ENCODE assay signal across 8 cellular contexts in genomic region chr17:35578929-35579448, GRCh38. TPM values are rescaled to one million over a fixed set of nuclear protein-coding genes. Genes with fewer than 3 reads are reported as not detected.
A peak's percentile ranks its signal among the peaks of the same experiment; 100 is the strongest.
DNase-seq lines count a peak whose midpoint lies in the region; FAIRE-seq and TF ChIP-seq lines count a peak whose summit lies in the region.

No MANE protein-coding gene starts in this region.

- peaks cover 0 to 29% of the 10 kb centered on the region in 2 donors for H3K36me3 Mint-ChIP-seq in CD4-positive, alpha-beta memory T cell

- H3K27ac ChIP-seq in CD4-positive, alpha-beta memory T cell (ENCODE audit: low read depth, low read length), result peak overlapping the region; percentile 89
- H3K27ac ChIP-seq in H1 (ENCODE audit: low read depth, low read length) (peak overlapping the region; percentile 58), neuronal stem cell (replicated peaks; ENCODE audit: low read length) (peak overlapping the region; percentile 73)

- H3K56ac ChIP-seq in H1 (replicated peaks; ENCODE audit: insufficient read length, low read depth, low read length), result peak overlapping the region; percentile 52

- H3K4me3 ChIP-seq in CD4-positive, alpha-beta memory T cell (ENCODE audit: low read length in 2 of 2), result peak overlapping the region; percentile 81 to 90
- H3K4me3 ChIP-seq in NT2/D1 (ENCODE audit: insufficient read length, low read depth) (peak overlapping the region; percentile 92), H1 (ENCODE audit: extremely low read depth in 1 of 4, insufficient read depth in 2 of 4, low read depth in 3 of 4, low read length in 4 of 4) (peak overlapping the region; percentile 81 to 85 (median 84)), neuronal stem cell (ENCODE audit: low read length in 2 of 2) (peak overlapping the region; percentile 69 to 97)

- H3K27me3 Mint-ChIP-seq in CD4-positive, alpha-beta memory T cell, result no peaks in the 10 kb centered on the region

- peak overlapping the region; percentile 92 to 94 for H3K4me2 ChIP-seq in H1 (ENCODE audit: insufficient read depth in 1 of 2, low read depth in 2 of 2, low read length in 2 of 2)
- H3K4me2 ChIP-seq in neuronal stem cell (ENCODE audit: insufficient read depth, low read length, poor library complexity, severe bottlenecking), result peak overlapping the region; percentile 39

- H2AFZ ChIP-seq in H1 (ENCODE audit: low read length), result peak overlapping the region; percentile 27
- H2AFZ ChIP-seq in neuronal stem cell (ENCODE audit: low read length), result peak overlapping the region; percentile 88

- peaks cover 24% of the 10 kb centered on the region for H3K4me1 ChIP-seq in CD4-positive, alpha-beta memory T cell (ENCODE audit: insufficient read depth, low read length)
- H3K4me1 ChIP-seq in NT2/D1 (ENCODE audit: insufficient read depth, insufficient read length) (no peaks in the 10 kb centered on the region), H1 (replicated peaks in 1 of 4; ENCODE audit: control insufficient read depth in 3 of 4, insufficient read depth in 4 of 4, low read length in 3 of 4) (peaks cover 0 to 2% (median under 1%) of the 10 kb centered on the region in 4 experiments; a peak in 1 of 7 replicates), neuronal stem cell (ENCODE audit: control insufficient read depth in 2 of 2, insufficient read depth in 1 of 2, low read depth in 1 of 2, low read length in 2 of 2) (peaks cover 2 to 5% of the 10 kb centered on the region in 2 donors)

- TF ChIP-seq EP300 in H1 (IDR thresholded peaks at IDR 0.05; ENCODE audit: borderline replicate concordance in 1 of 2, low read depth in 2 of 2, low read length in 2 of 2), result no peak

- no peak for TF ChIP-seq CTCF in H1 (IDR thresholded peaks at IDR 0.05; ENCODE audit: control extremely low read depth in 1 of 3, insufficient read depth in 1 of 3, low read depth in 1 of 3, low read length in 3 of 3)

- POLR2A ChIA-PET in CD4-positive, alpha-beta memory T cell (lab: Charles Lee; ENCODE audit: partially characterized antibody), result interaction anchor here (0.6 to 5.6 kb wide), 28 partner anchors 9 to 598 kb away, joined by 3 to 130 read pairs (median 6); partner anchors contain the start of genes AP2B1, SLFN11, SLFN12 and SLFN12L
- POLR2A ChIA-PET in H1 (lab: Charles Lee; ENCODE audit: partially characterized antibody), result interaction anchor here (0.8 to 2.7 kb wide), 12 partner anchors 8 to 231 kb away, joined by 3 to 14 read pairs (median 4); partner anchors contain the start of gene AP2B1

- H3K9ac ChIP-seq in NT2/D1 (ENCODE audit: insufficient read length, low read depth), result peak overlapping the region; percentile 88
- peak overlapping the region; percentile 80 to 90 (median 82) for H3K9ac ChIP-seq in H1 (replicated peaks in 1 of 4; ENCODE audit: extremely low read depth in 1 of 4, low read depth in 3 of 4, low read length in 3 of 4)
- peak overlapping the region; percentile 80 for H3K9ac ChIP-seq in neuronal stem cell (ENCODE audit: low read depth, low read length, poor library complexity)

- H3K9me3 ChIP-seq in CD4-positive, alpha-beta memory T cell (ENCODE audit: control insufficient read depth in 1 of 2, low read length in 2 of 2), result no peaks in the 10 kb centered on the region
- H3K9me3 ChIP-seq in NT2/D1 (ENCODE audit: insufficient read depth, low read length) (no peaks in the 10 kb centered on the region), H1 (ENCODE audit: insufficient read depth in 2 of 2, low read depth in 1 of 2, low read length in 1 of 2) (no peaks in the 10 kb centered on the region), neuronal stem cell (replicated peaks in 1 of 2; ENCODE audit: control insufficient read depth in 2 of 2, insufficient read depth in 1 of 2, low read depth in 1 of 2, low read length in 2 of 2) (no peaks in the 10 kb centered on the region)

- no peak overlapping the region for H2AK5ac ChIP-seq in H1 (ENCODE audit: low read depth, low read length)
- no peak overlapping the region for H2AK5ac ChIP-seq in neuronal stem cell (ENCODE audit: low read depth, low read length)

- H2BK120ac ChIP-seq in H1 (replicated peaks; ENCODE audit: low read depth, low read length) (no peak overlapping the region), neuronal stem cell (ENCODE audit: low read depth, low read length) (no peak overlapping the region)

- FAIRE-seq in H1 (lab: Jason Lieb, UNC), result no peak

- TF ChIP-seq RAD21 in H1 (IDR thresholded peaks at IDR 0.05 in 1 of 2, conservative IDR thresholded peaks at IDR 0.05 in 1 of 2; ENCODE audit: low read depth in 2 of 2, low read length in 2 of 2), result no peak

- H4K91ac ChIP-seq in H1 (replicated peaks; ENCODE audit: insufficient read length, low read length) (no peak overlapping the region), neuronal stem cell (ENCODE audit: low read depth, low read length, poor library complexity) (no peak overlapping the region)

- 16% methylated on average over 12 of the region's 12 CpGs; no CpG with 5 or more reads in 1 of the 2 experiments for WGBS in H1 (ENCODE audit: extremely low coverage in 1 of 2, insufficient coverage in 1 of 2, insufficient read length in 1 of 2, insufficient replicate concordance in 2 of 2, low coverage in 1 of 2, low lambda C conversion rate in 2 of 2, missing lambda C conversion rate in 1 of 2), 2 experiments
- no CpG with 5 or more reads among the region's 12 CpGs for WGBS in neuronal stem cell (ENCODE audit: extremely low coverage in 2 of 2, insufficient read length in 2 of 2, insufficient replicate concordance in 1 of 2), 2 donors

- H2BK5ac ChIP-seq in H1 (ENCODE audit: low read depth, low read length), result peak overlapping the region; percentile 81; the same call in 1 of the 2 replicates
- H2BK5ac ChIP-seq in neuronal stem cell (ENCODE audit: low read length), result no peak overlapping the region

- no peaks in the 10 kb centered on the region for H3K27me3 ChIP-seq in CD4-positive, alpha-beta memory T cell (ENCODE audit: insufficient read depth, low read length)
- H3K27me3 ChIP-seq in NT2/D1 (ENCODE audit: insufficient read depth, insufficient read length), result no peaks in the 10 kb centered on the region
- H3K27me3 ChIP-seq in H1 (replicated peaks in 1 of 4; ENCODE audit: control insufficient read depth in 3 of 4, extremely low read depth in 1 of 4, insufficient read depth in 3 of 4, low read length in 3 of 4), result peaks cover 0 to 5% (median 0%) of the 10 kb centered on the region in 4 experiments; a peak in 2 of 7 replicates
- H3K27me3 ChIP-seq in neuronal stem cell (ENCODE audit: control insufficient read depth in 3 of 3, insufficient read depth in 3 of 3, low read depth in 1 of 3, low read length in 3 of 3), result no peaks in the 10 kb centered on the region

- DNase-seq in CD4-positive, alpha-beta memory T cell, result peak in 2 of 5 donors; percentile 10 to 11
- no peak for DNase-seq in NT2/D1 (ENCODE audit: low read depth, low spot score)
- no peak for DNase-seq in H1 (ENCODE audit: low read depth in 1 of 2, low spot score in 2 of 2)
- DNase-seq in neuronal stem cell (ENCODE audit: low spot score), result no peak
- DNase-seq in D341Med (ENCODE audit: low spot score), result no peak
- DNase-seq in HPDE6-E6E7 (ENCODE audit: extremely low spot score), result no peak
- no peak for DNase-seq in RPMI8226
- no peak for DNase-seq in NCI-H774 (lab: John Stamatoyannopoulos, UW)

- H3K79me1 ChIP-seq in H1 (ENCODE audit: low read depth, low read length) (no peaks in the 10 kb centered on the region), neuronal stem cell (ENCODE audit: low read depth, low read length) (peaks cover 2% of the 10 kb centered on the region)

- H3K14ac ChIP-seq in H1 (ENCODE audit: insufficient read length) (no peak overlapping the region), neuronal stem cell (ENCODE audit: low read length) (no peak overlapping the region)

- H4K20me1 ChIP-seq in H1 (replicated peaks in 1 of 2; ENCODE audit: control insufficient read depth in 1 of 2, insufficient read depth in 2 of 2, low read length in 2 of 2), result no peaks in the 10 kb centered on the region

- H4K8ac ChIP-seq in H1 (ENCODE audit: extremely low read depth, insufficient read depth, low read length) (peak overlapping the region; percentile 95; the same call in 1 of the 2 replicates), neuronal stem cell (ENCODE audit: low read depth, low read length) (no peak overlapping the region)

- peaks cover 8% of the 10 kb centered on the region for H3K23me2 ChIP-seq in H1 (ENCODE audit: low read depth, low read length)

- H3K79me2 ChIP-seq in H1 (ENCODE audit: control insufficient read depth in 1 of 2, insufficient read depth in 2 of 2, low read length in 2 of 2), result no peaks in the 10 kb centered on the region

- H4K5ac ChIP-seq in H1 (ENCODE audit: insufficient read length, low read depth, low read length), result peak overlapping the region; percentile 70

- H3K4me3 Mint-ChIP-seq in CD4-positive, alpha-beta memory T cell, result peak overlapping the region; percentile 95 to 99 (median 97)

- peak overlapping the region; percentile 97 to 100 (median 99) for H3K27ac Mint-ChIP-seq in CD4-positive, alpha-beta memory T cell

- H2BK15ac ChIP-seq in H1 (ENCODE audit: low read length), result no peak overlapping the region; the same call in 1 of the 2 replicates
- no peak overlapping the region for H2BK15ac ChIP-seq in neuronal stem cell (ENCODE audit: low read length)

- no peak overlapping the region for H2BK20ac ChIP-seq in H1 (ENCODE audit: low read length)

- no peak overlapping the region for H3K23ac ChIP-seq in H1 (ENCODE audit: insufficient read length)
- H3K23ac ChIP-seq in neuronal stem cell (ENCODE audit: low read depth, low read length, poor library complexity), result no peak overlapping the region

- no peak overlapping the region for H2BK12ac ChIP-seq in H1 (ENCODE audit: low read depth, low read length)
- H2BK12ac ChIP-seq in neuronal stem cell (ENCODE audit: low read length), result no peak overlapping the region

- H3K36me3 ChIP-seq in CD4-positive, alpha-beta memory T cell (ENCODE audit: insufficient read depth, low read length), result peaks cover 6% of the 10 kb centered on the region
- H3K36me3 ChIP-seq in NT2/D1 (ENCODE audit: insufficient read depth, insufficient read length, low read length) (peaks cover 15% of the 10 kb centered on the region), H1 (ENCODE audit: control insufficient read depth in 2 of 4, insufficient read depth in 4 of 4, low read length in 3 of 4) (peaks cover 0 to 16% (median 0%) of the 10 kb centered on the region in 4 experiments; a peak in 2 of 8 replicates), neuronal stem cell (replicated peaks in 1 of 2; ENCODE audit: control insufficient read depth in 2 of 2, insufficient read depth in 2 of 2, low read length in 2 of 2) (peaks cover 7 to 28% of the 10 kb centered on the region in 2 donors)

- peaks cover 6 to 34% (median 26%) of the 10 kb centered on the region in 4 donors for H3K4me1 Mint-ChIP-seq in CD4-positive, alpha-beta memory T cell

- TF ChIP-seq POLR2A in H1 (IDR thresholded peaks at IDR 0.05; ENCODE audit: control extremely low read depth in 1 of 2, low read depth in 2 of 2, low read length in 2 of 2), result no peak; a peak in 1 of 3 replicates

- H3K18ac ChIP-seq in H1 (ENCODE audit: extremely low read depth, low read length) (peak overlapping the region; percentile 27; the same call in 1 of the 2 replicates), neuronal stem cell (ENCODE audit: low read length) (peak overlapping the region; percentile 92)

- CTCF ChIA-PET in CD4-positive, alpha-beta memory T cell (lab: Charles Lee; ENCODE audit: partially characterized antibody), result interaction anchor here (0.7 to 2.4 kb wide), 16 partner anchors 10 to 435 kb away, joined by 3 to 10 read pairs (median 4); partner anchors contain the start of gene TAF15
- CTCF ChIA-PET in H1 (lab: Charles Lee; ENCODE audit: partially characterized antibody), result interaction anchor here (0.8 to 1.4 kb wide), 5 partner anchors 8 to 204 kb away, joined by 3 to 4 read pairs (median 3); partner anchors contain the start of gene AP2B1

- H3K4ac ChIP-seq in H1 (replicated peaks; ENCODE audit: insufficient read length, low read depth, low read length) (no peak overlapping the region), neuronal stem cell (ENCODE audit: low read length) (no peak overlapping the region)

- intact Hi-C loops in CD4-positive, alpha-beta memory T cell (cut with micrococcal nuclease), result loop anchor here (1.0 to 2.0 kb wide), 5 partner anchors 7 to 437 kb away; partner anchors contain the start of gene NLE1

- H3K9me3 Mint-ChIP-seq in CD4-positive, alpha-beta memory T cell, result no peaks in the 10 kb centered on the region

RNA-seq across cellular contexts. Expression of gene PEX12, which starts 0.6 kb away (rescaled TPM):
- total RNA-seq in CD4-positive, alpha-beta memory T cell, result 1 to 10 TPM; 8.2 to 8.5 TPM
- 1 to 10 TPM; 1.3 to 2.8 TPM for polyA plus RNA-seq in CD4-positive, alpha-beta memory T cell
- 2.5 and 3.0 TPM in 2 replicates for total RNA-seq in H1 (2021; fragmentation: NEBNext Ultra II Directional; extraction: Animal tissue kit (Norgen Biotek cat#: 25700))
- polyA plus RNA-seq in H1 (2011; rRNA removed), result 4.5 and 5.9 TPM in 2 replicates
- polyA plus RNA-seq in H1 (2011; cell fraction: cytosol; rRNA removed), result 3.6 TPM
- polyA plus RNA-seq in H1 (2011; cell fraction: nucleus; rRNA removed), result 3.5 TPM
- 3.0 to 4.1 TPM (median 3.5 TPM) in 4 replicates for polyA plus RNA-seq in H1 (2012, experiment 1 of 2)
- polyA plus RNA-seq in H1 (2012, experiment 2 of 2), result 0.37 TPM
- 3.4 TPM for polyA plus RNA-seq in H1 (2013, experiment 1 of 2)
- polyA plus RNA-seq in H1 (2013, experiment 2 of 2), result 3.9 TPM
- 4.6 and 6.0 TPM in 2 replicates for polyA minus RNA-seq in H1 (2011; rRNA and poly(A)+ RNA removed)
- polyA minus RNA-seq in H1 (2011; cell fraction: cytosol; rRNA and poly(A)+ RNA removed), result 2.9 TPM
- 2.5 TPM for polyA minus RNA-seq in H1 (2011; cell fraction: nucleus; rRNA and poly(A)+ RNA removed)
- 4.2 TPM for polyA plus RNA-seq in neuronal stem cell (2013, experiment 1 of 2)
- 4.4 TPM for polyA plus RNA-seq in neuronal stem cell (2013, experiment 2 of 2)

RNA-seq across cellular contexts. Expression of gene AP2B1, which starts 8.1 kb away (rescaled TPM):
- total RNA-seq in CD4-positive, alpha-beta memory T cell, result 100 to 1,000 TPM; 160 to 165 TPM
- 10 to 100 TPM; 54.1 to 75.4 TPM for polyA plus RNA-seq in CD4-positive, alpha-beta memory T cell
- total RNA-seq in H1 (2021; fragmentation: NEBNext Ultra II Directional; extraction: Animal tissue kit (Norgen Biotek cat#: 25700)), result 194 and 199 TPM in 2 replicates
- polyA plus RNA-seq in H1 (2011; rRNA removed), result 63.4 and 95.5 TPM in 2 replicates
- polyA plus RNA-seq in H1 (2011; cell fraction: cytosol; rRNA removed), result 90.2 TPM
- polyA plus RNA-seq in H1 (2011; cell fraction: nucleus; rRNA removed), result 69.7 TPM
- 89.2 to 118 TPM (median 113 TPM) in 4 replicates for polyA plus RNA-seq in H1 (2012, experiment 1 of 2)
- 12.5 TPM for polyA plus RNA-seq in H1 (2012, experiment 2 of 2)
- polyA plus RNA-seq in H1 (2013, experiment 1 of 2), result 72.4 TPM
- polyA plus RNA-seq in H1 (2013, experiment 2 of 2), result 69.8 TPM
- polyA minus RNA-seq in H1 (2011; rRNA and poly(A)+ RNA removed), result 265 and 350 TPM in 2 replicates
- polyA minus RNA-seq in H1 (2011; cell fraction: cytosol; rRNA and poly(A)+ RNA removed), result 98.9 TPM
- 115 TPM for polyA minus RNA-seq in H1 (2011; cell fraction: nucleus; rRNA and poly(A)+ RNA removed)
- polyA plus RNA-seq in neuronal stem cell (2013, experiment 1 of 2), result 69.1 TPM
- polyA plus RNA-seq in neuronal stem cell (2013, experiment 2 of 2), result 68.7 TPM

RNA-seq across cellular contexts. Expression of gene SLFN14, which starts 18.4 kb away (rescaled TPM):
- not detected for total RNA-seq in CD4-positive, alpha-beta memory T cell
- polyA plus RNA-seq in CD4-positive, alpha-beta memory T cell, result under 1 TPM in 1 of 2 donors, not detected in 1; 0.18 TPM
- total RNA-seq in H1 (2021; fragmentation: NEBNext Ultra II Directional; extraction: Animal tissue kit (Norgen Biotek cat#: 25700)), result not detected in 2 replicates
- 0.03 TPM in 1 of 2 replicates, not detected in the other for polyA plus RNA-seq in H1 (2011; rRNA removed)
- polyA plus RNA-seq in H1 (2011; cell fraction: cytosol; rRNA removed), result not detected
- not detected for polyA plus RNA-seq in H1 (2011; cell fraction: nucleus; rRNA removed)
- polyA plus RNA-seq in H1 (2012, experiment 1 of 2), result not detected in 4 replicates
- not detected for polyA plus RNA-seq in H1 (2012, experiment 2 of 2)
- polyA plus RNA-seq in H1 (2013, experiment 1 of 2), result not detected
- polyA plus RNA-seq in H1 (2013, experiment 2 of 2), result not detected
- not detected in 2 replicates for polyA minus RNA-seq in H1 (2011; rRNA and poly(A)+ RNA removed)
- not detected for polyA minus RNA-seq in H1 (2011; cell fraction: cytosol; rRNA and poly(A)+ RNA removed)
- polyA minus RNA-seq in H1 (2011; cell fraction: nucleus; rRNA and poly(A)+ RNA removed), result not detected
- not detected for polyA plus RNA-seq in neuronal stem cell (2013, experiment 1 of 2)
- not detected for polyA plus RNA-seq in neuronal stem cell (2013, experiment 2 of 2)

RNA-seq across cellular contexts. Expression of gene SLFN12L, which starts 41.5 kb away (rescaled TPM):
- total RNA-seq in CD4-positive, alpha-beta memory T cell, result 10 to 100 TPM; 75.4 to 78.8 TPM
- polyA plus RNA-seq in CD4-positive, alpha-beta memory T cell, result 10 to 100 TPM; 13.4 to 23.0 TPM
- total RNA-seq in H1 (2021; fragmentation: NEBNext Ultra II Directional; extraction: Animal tissue kit (Norgen Biotek cat#: 25700)), result not detected in 2 replicates
- polyA plus RNA-seq in H1 (2011; rRNA removed), result not detected in 2 replicates
- not detected for polyA plus RNA-seq in H1 (2011; cell fraction: cytosol; rRNA removed)
- not detected for polyA plus RNA-seq in H1 (2011; cell fraction: nucleus; rRNA removed)
- not detected in 4 replicates for polyA plus RNA-seq in H1 (2012, experiment 1 of 2)
- not detected for polyA plus RNA-seq in H1 (2012, experiment 2 of 2)
- not detected for polyA plus RNA-seq in H1 (2013, experiment 1 of 2)
- not detected for polyA plus RNA-seq in H1 (2013, experiment 2 of 2)
- not detected in 2 replicates for polyA minus RNA-seq in H1 (2011; rRNA and poly(A)+ RNA removed)
- not detected for polyA minus RNA-seq in H1 (2011; cell fraction: cytosol; rRNA and poly(A)+ RNA removed)
- polyA minus RNA-seq in H1 (2011; cell fraction: nucleus; rRNA and poly(A)+ RNA removed), result not detected
- not detected for polyA plus RNA-seq in neuronal stem cell (2013, experiment 1 of 2)
- not detected for polyA plus RNA-seq in neuronal stem cell (2013, experiment 2 of 2)
